Comparison of ENCODE assay signal across 22 cellular contexts in genomic region chr2:54529935-54530334, GRCh38.
A peak's percentile ranks its signal among the peaks of the same experiment; 100 is the strongest.
DNase-seq lines count a peak whose midpoint lies in the region; ATAC-seq and TF ChIP-seq lines count a peak whose summit lies in the region.
"Had no signal": no experiment of that assay in that cellular context is flagged by ENCODE, and none has a peak within 500 bp of the region (broad histone marks: within the 10 kb centered on the region; RNA-seq: fewer than 3 reads in every experiment).

No MANE protein-coding gene starts in this region.

- H3K27ac Mint-ChIP-seq in activated T-cell treated with anti-CD3 and anti-CD28 coated beads, Interleukin-2, amount 50 U/mL, for 72 hours, result no peak overlapping the region
- H3K27ac Mint-ChIP-seq in progenitor cell of endocrine pancreas, result no peak overlapping the region
- H3K27ac Mint-ChIP-seq: CD14-positive monocyte; T-helper 1 cell treated with Interleukin-12 subunit alpha and Interleukin-12 subunit beta and Interleukin-4 antibody, amounts not matched to agents 30 μg/mL and 1 μg/mL, for 36 hours had no signal

- peaks cover 79% of the 10 kb centered on the region for H3K4me1 ChIP-seq in KMS-11 (ENCODE audit: low read depth, poor library complexity, severe bottlenecking)
- H3K4me1 ChIP-seq in smooth muscle cell (ENCODE audit: low read depth), result peaks cover 11% of the 10 kb centered on the region
- H3K4me1 ChIP-seq: prostate gland had no signal

- no peak overlapping the region for H3K4me3 Mint-ChIP-seq in activated T-cell treated with anti-CD3 and anti-CD28 coated beads, Interleukin-2, amount 50 U/mL, for 72 hours
- no peak overlapping the region for H3K4me3 Mint-ChIP-seq in progenitor cell of endocrine pancreas (ENCODE audit: low read depth)
- H3K4me3 Mint-ChIP-seq: CD14-positive monocyte; T-helper 1 cell treated with Interleukin-12 subunit alpha and Interleukin-12 subunit beta and Interleukin-4 antibody, amounts not matched to agents 30 μg/mL and 1 μg/mL, for 36 hours had no signal

- H3K9ac ChIP-seq in KMS-11, result no peak overlapping the region; the same call in 1 of the 2 replicates
- no peak overlapping the region for H3K9ac ChIP-seq in smooth muscle cell (ENCODE audit: low read depth)

- H3K79me2 ChIP-seq in KMS-11 (ENCODE audit: insufficient read depth, low read depth) (peaks cover 15% of the 10 kb centered on the region), smooth muscle cell (ENCODE audit: low read depth) (peaks cover 85% of the 10 kb centered on the region)

- H2AFZ ChIP-seq in KMS-11 (ENCODE audit: low read depth), result no peak overlapping the region
- no peak overlapping the region for H2AFZ ChIP-seq in smooth muscle cell (ENCODE audit: low read depth)

- peaks cover 11% of the 10 kb centered on the region for H3F3A ChIP-seq in smooth muscle cell (ENCODE audit: low read depth)

- no peaks in the 10 kb centered on the region for H4K20me1 ChIP-seq in KMS-11 (ENCODE audit: insufficient read depth)
- peaks cover 13% of the 10 kb centered on the region for H4K20me1 ChIP-seq in smooth muscle cell (ENCODE audit: low read depth)

- TF ChIP-seq CTCF in KMS-11 (conservative IDR thresholded peaks at IDR 0.05; ENCODE audit: low read depth, low read length) (no peak), smooth muscle cell (IDR thresholded peaks at IDR 0.05; ENCODE audit: borderline replicate concordance, insufficient read depth, poor library complexity, severe bottlenecking) (no peak), progenitor cell of endocrine pancreas (IDR thresholded peaks at IDR 0.05; ENCODE audit: unreplicated experiment) (no peak)

- peaks cover 16% of the 10 kb centered on the region for H3K4me1 Mint-ChIP-seq in activated T-cell treated with anti-CD3 and anti-CD28 coated beads, Interleukin-2, amount 50 U/mL, for 72 hours (ENCODE audit: low read depth)
- peaks cover 19% of the 10 kb centered on the region for H3K4me1 Mint-ChIP-seq in progenitor cell of endocrine pancreas (ENCODE audit: low read depth)

- H3K4me3 ChIP-seq in KMS-11 (IDR thresholded peaks at IDR 0.05; ENCODE audit: insufficient read depth, low read depth, low read length) (no peak overlapping the region), smooth muscle cell (no peak overlapping the region)
- H3K4me3 ChIP-seq: prostate gland, thyroid gland had no signal

- H3K4me2 ChIP-seq in KMS-11 (peak overlapping the region; percentile 18; the same call in 1 of the 2 replicates), smooth muscle cell (no peak overlapping the region)

- ATAC-seq in activated T-cell treated with anti-CD3 and anti-CD28 coated beads, Interleukin-2, amount 50 U/mL, for 72 hours (replicated peaks in 1 of 2), result peak; percentile 23 to 44
- peak; percentile 50 for ATAC-seq in HG02642 (IDR thresholded peaks at IDR 0.05; ENCODE audit: poor library complexity, unreplicated experiment)

- no peaks in the 10 kb centered on the region for H3K36me3 Mint-ChIP-seq in activated T-cell treated with anti-CD3 and anti-CD28 coated beads, Interleukin-2, amount 50 U/mL, for 72 hours (ENCODE audit: insufficient read depth in 2 of 2)
- peaks cover 9% of the 10 kb centered on the region for H3K36me3 Mint-ChIP-seq in progenitor cell of endocrine pancreas (ENCODE audit: insufficient read depth)

- no peaks in the 10 kb centered on the region for H3K9me3 ChIP-seq in smooth muscle cell (replicated peaks; ENCODE audit: low read depth)
- H3K9me3 ChIP-seq: prostate gland, thyroid gland had no signal

- no peaks in the 10 kb centered on the region for H3K9me3 Mint-ChIP-seq in activated T-cell treated with anti-CD3 and anti-CD28 coated beads, Interleukin-2, amount 50 U/mL, for 72 hours
- no peaks in the 10 kb centered on the region for H3K9me3 Mint-ChIP-seq in progenitor cell of endocrine pancreas (ENCODE audit: low read depth)
- H3K9me3 Mint-ChIP-seq: CD14-positive monocyte; T-helper 1 cell treated with Interleukin-12 subunit alpha and Interleukin-12 subunit beta and Interleukin-4 antibody, amounts not matched to agents 30 μg/mL and 1 μg/mL, for 36 hours had no signal

- H3K36me3 ChIP-seq in KMS-11 (ENCODE audit: insufficient read depth) (no peaks in the 10 kb centered on the region), smooth muscle cell (ENCODE audit: low read depth) (peaks cover 7% of the 10 kb centered on the region)

- WGBS in smooth muscle cell (ENCODE audit: low lambda C conversion rate), result 93% methylated on average over 2 of the region's 2 CpGs

- DNase-seq in activated T-cell treated with anti-CD3 and anti-CD28 coated beads, Interleukin-2, amount 50 U/mL, for 72 hours, result no peak
- no peak for DNase-seq in activated T-cell treated with anti-CD3 and anti-CD28 coated beads, Interleukin-2, amount 50 U/mL, for 48 hours
- DNase-seq in smooth muscle cell (lab: John Stamatoyannopoulos, UW; ENCODE audit: unreplicated experiment), result no peak
- DNase-seq in HPDE6-E6E7 (ENCODE audit: extremely low spot score), result no peak
- no peak for DNase-seq in progenitor cell of endocrine pancreas (ENCODE audit: low spot score, unreplicated experiment)
- DNase-seq in activated T-cell treated with anti-CD3 and anti-CD28 coated beads for 4 hours, result no peak
- DNase-seq: activated CD4-positive, alpha-beta T cell treated with anti-CD3 and anti-CD28 coated beads, Interleukin-2, amount 50 U/mL, for 48 hours; dermis blood vessel endothelial cell; DMS153; foreskin melanocyte; Karpas-422; midbrain; NCI-H1105; NCI-H526; SIG-M5; thyroid gland had no signal

- H3K27me3 ChIP-seq in KMS-11 (ENCODE audit: insufficient read depth, low read depth), result no peaks in the 10 kb centered on the region
- no peaks in the 10 kb centered on the region for H3K27me3 ChIP-seq in smooth muscle cell (ENCODE audit: low read depth)
- H3K27me3 ChIP-seq: thyroid gland had no signal

- H3K27me3 Mint-ChIP-seq in activated T-cell treated with anti-CD3 and anti-CD28 coated beads, Interleukin-2, amount 50 U/mL, for 72 hours (ENCODE audit: low read depth), result no peaks in the 10 kb centered on the region
- H3K27me3 Mint-ChIP-seq in progenitor cell of endocrine pancreas, result no peaks in the 10 kb centered on the region

- H3K27ac ChIP-seq in KMS-11 (peak overlapping the region; percentile 59), smooth muscle cell (ENCODE audit: low read depth) (peak overlapping the region; percentile 98)
- H3K27ac ChIP-seq: prostate gland, VCaP had no signal
